8 cellular contexts compared by ENCODE assay signal in the genomic region with DNA sequence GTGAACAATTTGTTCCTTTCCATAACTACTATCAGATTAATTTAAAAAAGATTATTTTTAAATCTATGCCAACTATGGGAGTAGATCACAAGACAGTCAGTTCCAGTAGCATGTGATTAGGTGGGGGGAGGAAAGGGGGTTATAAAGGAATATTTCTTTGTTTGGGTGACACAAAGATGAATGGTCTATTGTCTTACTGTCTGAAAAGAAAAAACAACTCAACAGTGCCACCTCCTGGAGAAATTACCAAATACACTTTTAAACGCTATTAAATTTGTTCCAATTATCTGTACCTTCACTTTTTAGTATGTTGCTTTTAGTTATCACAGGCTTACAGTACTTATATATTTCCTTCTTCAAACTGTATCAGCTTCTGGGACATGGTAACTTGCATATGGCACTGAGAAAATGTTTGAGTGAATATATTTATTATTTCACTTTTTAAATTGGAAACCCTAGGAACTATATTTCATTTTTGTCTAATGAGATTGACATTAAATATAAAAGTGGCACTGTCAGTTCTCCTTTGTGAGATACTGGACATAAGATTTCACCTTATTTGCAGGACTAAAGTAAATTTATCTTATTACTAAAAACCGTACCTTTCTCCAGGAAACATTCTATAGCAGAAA. TPM values are rescaled to one million over a fixed set of nuclear protein-coding genes. Genes with fewer than 3 reads are reported as not detected.
DNase-seq lines count a peak whose midpoint lies in the region; ATAC-seq and TF ChIP-seq lines count a peak whose summit lies in the region.

No MANE protein-coding gene starts in this region.

- H3K4me1 ChIP-seq in DND-41 (ENCODE audit: insufficient read depth, low read length) (peaks cover 43% of the 10 kb centered on the region), KMS-11 (ENCODE audit: low read depth, poor library complexity, severe bottlenecking) (peaks cover 27% of the 10 kb centered on the region), OCI-LY1 (ENCODE audit: insufficient read depth, low read length, severe bottlenecking) (peaks cover 11% of the 10 kb centered on the region), uterus (peaks cover 0 to 5% of the 10 kb centered on the region in 2 donors)

- H3F3A ChIP-seq in OCI-LY1 (ENCODE audit: insufficient read depth, low read length) = no peaks in the 10 kb centered on the region

- no peaks in the 10 kb centered on the region; the same call in 1 of the 2 replicates for H4K20me1 ChIP-seq in DND-41 (ENCODE audit: insufficient read depth, low read length)
- H4K20me1 ChIP-seq in KMS-11 (ENCODE audit: insufficient read depth) = no peaks in the 10 kb centered on the region
- H4K20me1 ChIP-seq in OCI-LY1 (ENCODE audit: insufficient read depth, low read length) = no peaks in the 10 kb centered on the region

- ATAC-seq in DND-41 (ENCODE audit: insufficient read depth, low read depth) (peak; percentile 12; the same call in 1 of the 3 replicates), left lobe of liver (peak; percentile 68), GM21717 (IDR thresholded peaks at IDR 0.05; ENCODE audit: unreplicated experiment) (no peak)

- H3K4me2 ChIP-seq in DND-41 (ENCODE audit: insufficient read depth, low read length) (peak overlapping the region; percentile 69; the same call in 1 of the 2 replicates), KMS-11 (0 out of 2 replicates have a peak overlapping the region, but pooled peaks have one; percentile 79), OCI-LY1 (ENCODE audit: low read length) (no peak overlapping the region)

- H3K9me3 ChIP-seq in DND-41 (ENCODE audit: insufficient read depth, low read length, severe bottlenecking) = no peaks in the 10 kb centered on the region
- H3K9me3 ChIP-seq in OCI-LY1 (ENCODE audit: low read length) = no peaks in the 10 kb centered on the region
- no peaks in the 10 kb centered on the region for H3K9me3 ChIP-seq in uterus

- H3K9me2 ChIP-seq in OCI-LY1 (ENCODE audit: low read depth, low read length) = no peaks in the 10 kb centered on the region

- TF ChIP-seq POLR2A in uterus (IDR thresholded peaks at IDR 0.05) = no peak

- H3K36me3 ChIP-seq in DND-41 (ENCODE audit: insufficient read depth, low read length) = peaks cover 34% of the 10 kb centered on the region
- H3K36me3 ChIP-seq in KMS-11 (ENCODE audit: insufficient read depth) = peaks cover 15% of the 10 kb centered on the region
- H3K36me3 ChIP-seq in OCI-LY1 (ENCODE audit: insufficient read depth, low read length) = peaks cover 31% of the 10 kb centered on the region; the same call in 1 of the 2 replicates
- no peaks in the 10 kb centered on the region for H3K36me3 ChIP-seq in uterus

- DNase-seq in DND-41 (no peak), cerebellar cortex (ENCODE audit: low spot score) (peak; percentile 81), left lobe of liver (ENCODE audit: low spot score) (no peak), uterus (no peak), HuH-7 (ENCODE audit: low spot score) (no peak)

- intact Hi-C loops in uterus (cut with DNase I; ENCODE audit: low total_unique reads) = no loop called here

- no peak overlapping the region for H3K4me3 ChIP-seq in DND-41 (ENCODE audit: low read depth in 1 of 2, low read length in 2 of 2)
- H3K4me3 ChIP-seq in KMS-11 (IDR thresholded peaks at IDR 0.05; ENCODE audit: insufficient read depth, low read depth, low read length) = no peak overlapping the region
- H3K4me3 ChIP-seq in OCI-LY1 (ENCODE audit: low read depth, low read length, poor library complexity, severe bottlenecking) = no peak overlapping the region
- no peak overlapping the region for H3K4me3 ChIP-seq in uterus

- H3K79me2 ChIP-seq in DND-41 (ENCODE audit: insufficient read depth, low read length) (peaks cover 29% of the 10 kb centered on the region), KMS-11 (ENCODE audit: insufficient read depth, low read depth) (no peaks in the 10 kb centered on the region), OCI-LY1 (ENCODE audit: insufficient read depth, low read length) (no peaks in the 10 kb centered on the region)

- no peak overlapping the region for H2AFZ ChIP-seq in DND-41 (ENCODE audit: low read depth, low read length)
- no peak overlapping the region for H2AFZ ChIP-seq in KMS-11 (ENCODE audit: low read depth)
- H2AFZ ChIP-seq in OCI-LY1 (ENCODE audit: low read length) = no peak overlapping the region

- H3K9ac ChIP-seq in DND-41 (ENCODE audit: low read depth, low read length) (no peak overlapping the region), KMS-11 (no peak overlapping the region), OCI-LY1 (ENCODE audit: low read length) (no peak overlapping the region)

- H3K27me3 ChIP-seq in DND-41 (ENCODE audit: insufficient read depth, low read length, poor library complexity) (no peaks in the 10 kb centered on the region), KMS-11 (ENCODE audit: insufficient read depth, low read depth) (peaks cover 9% of the 10 kb centered on the region), OCI-LY1 (ENCODE audit: insufficient read depth, low read length) (no peaks in the 10 kb centered on the region), uterus (no peaks in the 10 kb centered on the region)

- H3K27ac ChIP-seq in DND-41 (ENCODE audit: low read length) = peak overlapping the region; percentile 71; the same call in 1 of the 2 replicates
- no peak overlapping the region for H3K27ac ChIP-seq in KMS-11
- no peak overlapping the region for H3K27ac ChIP-seq in OCI-LY1 (ENCODE audit: low read depth, low read length, poor library complexity, severe bottlenecking)
- H3K27ac ChIP-seq in uterus = no peak overlapping the region

- TF ChIP-seq CTCF in DND-41 (IDR thresholded peaks at IDR 0.05; ENCODE audit: borderline replicate concordance, extremely low read depth, low read length, poor library complexity, severe bottlenecking) (peak; percentile 76), KMS-11 (conservative IDR thresholded peaks at IDR 0.05; ENCODE audit: low read depth, low read length) (peak; percentile 98), OCI-LY1 (IDR thresholded peaks at IDR 0.05; ENCODE audit: low read length) (peak; percentile 60; the same call in 1 of the 2 replicates), uterus (IDR thresholded peaks at IDR 0.05) (peak; percentile 59 to 83 (median 76))

RNA-seq across cellular contexts. Expression of a gene that starts 1.7 kb away (rescaled TPM):
- 3.6 TPM for total RNA-seq in left lobe of liver
- 10 to 100 TPM; 20.2 to 43.4 (median 27.9) TPM for total RNA-seq in uterus

RNA-seq across cellular contexts. Expression of a gene that starts 26.8 kb away (rescaled TPM):
- 59.2 TPM for total RNA-seq in left lobe of liver
- 10 to 100 TPM; 12.6 to 65.8 (median 40.7) TPM for total RNA-seq in uterus
